In the genomic region with DNA sequence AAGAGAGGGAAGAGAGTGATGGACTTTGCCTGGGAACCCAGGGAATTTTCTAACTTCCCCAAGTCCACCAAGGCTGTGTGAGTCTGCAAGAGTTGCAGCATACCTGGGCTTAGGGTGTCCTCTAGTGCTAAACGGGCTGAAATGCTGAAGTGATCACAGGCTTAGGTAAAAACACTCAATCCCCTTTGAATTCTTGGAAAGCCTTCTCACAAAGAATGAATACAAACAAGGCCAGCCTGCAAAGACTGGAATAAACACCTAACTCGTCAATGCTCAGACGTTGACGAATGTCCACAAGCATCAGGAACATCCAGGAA, we compare ENCODE assay signal across 1 cellular context.
TF ChIP-seq lines count a peak whose summit lies in the region.

No MANE protein-coding gene starts in this region.

TF ChIP-seq in H1, 55 proteins besides CTCF, POLR2A, EP300 and RAD21 (continued from another document):
- no peak for TF ChIP-seq SIN3A (conservative IDR thresholded peaks at IDR 0.05 in 1 of 2, IDR thresholded peaks at IDR 0.05 in 1 of 2; ENCODE audit: low read depth in 1 of 2, low read length in 2 of 2)
- no peak for TF ChIP-seq TAF1 (IDR thresholded peaks at IDR 0.05; ENCODE audit: low read depth, low read length)
TF ChIP-seq in H1: peak in this region for 0.
